8 cellular contexts compared by ENCODE assay signal in the genomic region with DNA sequence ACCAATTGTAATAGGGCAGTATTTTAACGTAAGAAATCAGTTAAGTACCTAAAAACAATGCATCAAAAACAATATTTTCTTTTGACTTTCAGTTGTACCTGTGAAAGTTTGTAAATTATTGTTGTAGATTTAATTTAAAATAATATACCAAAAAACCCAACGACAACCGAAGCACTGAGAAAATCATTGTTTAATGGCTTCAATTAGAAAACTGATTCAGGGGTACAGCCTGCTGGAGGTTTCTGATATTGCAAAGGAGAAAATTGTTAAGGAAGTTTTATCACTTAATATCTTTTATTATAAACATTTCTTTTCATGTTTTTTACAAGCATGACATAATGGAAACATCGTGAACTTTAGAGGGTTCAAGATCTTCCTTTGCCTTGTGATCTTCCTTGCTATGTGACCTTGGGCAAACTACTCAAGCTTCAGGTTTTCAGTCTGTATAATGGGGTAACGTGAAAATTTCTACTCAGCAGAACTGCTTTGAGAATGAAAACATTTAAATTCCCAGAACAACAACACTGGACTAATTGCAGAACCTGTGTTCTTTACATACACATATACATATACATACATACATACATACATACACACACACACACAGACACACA.
DNase-seq lines count a peak whose midpoint lies in the region; ATAC-seq and TF ChIP-seq lines count a peak whose summit lies in the region.

No MANE protein-coding gene starts in this region.

- H3K9ac ChIP-seq in KMS-11 = no peak overlapping the region

- no peak overlapping the region for H3K4me3 ChIP-seq in KMS-11 (IDR thresholded peaks at IDR 0.05; ENCODE audit: insufficient read depth, low read depth, low read length)

- no peaks in the 10 kb centered on the region for H3K9me3 ChIP-seq in CD4-positive, alpha-beta T cell (ENCODE audit: control insufficient read depth, low read length)

- no peak overlapping the region for H3K27ac ChIP-seq in CD4-positive, alpha-beta T cell (ENCODE audit: low read depth, low read length)
- no peak overlapping the region for H3K27ac ChIP-seq in KMS-11

- no peaks in the 10 kb centered on the region for H3K36me3 ChIP-seq in KMS-11 (ENCODE audit: insufficient read depth)

- no peaks in the 10 kb centered on the region for H4K20me1 ChIP-seq in KMS-11 (ENCODE audit: insufficient read depth)

- H3K4me2 ChIP-seq in KMS-11 = no peak overlapping the region

- CTCF ChIA-PET in CD4-positive, alpha-beta T cell (lab: Charles Lee) = interaction anchor here (0.6 to 0.9 kb wide), 2 partner anchors 65 to 716 kb away, joined by 3 read pairs; no protein-coding TSS in a partner anchor

- intact Hi-C loops in CD4-positive, alpha-beta T cell (cut with DNase I, micrococcal nuclease) = loop anchor here (1.0 to 10.0 kb wide), 4 partner anchors 167 to 715 kb away; a partner anchor contains a TSS

- no peak overlapping the region for H2AFZ ChIP-seq in KMS-11 (ENCODE audit: low read depth)

- no peak overlapping the region for H3K27ac Mint-ChIP-seq in CD4-positive, alpha-beta T cell
- H3K27ac Mint-ChIP-seq in nephron progenitor cell = no peak overlapping the region

- no peak overlapping the region for H3K4me3 Mint-ChIP-seq in CD4-positive, alpha-beta T cell
- no peak overlapping the region for H3K4me3 Mint-ChIP-seq in nephron progenitor cell

- H3K79me2 ChIP-seq in KMS-11 (ENCODE audit: insufficient read depth, low read depth) = no peaks in the 10 kb centered on the region

- H3K9me3 Mint-ChIP-seq in CD4-positive, alpha-beta T cell = no peaks in the 10 kb centered on the region
- H3K9me3 Mint-ChIP-seq in nephron progenitor cell = no peaks in the 10 kb centered on the region

- POLR2A ChIA-PET in CD4-positive, alpha-beta T cell (lab: Charles Lee) = no interaction called here

- no peaks in the 10 kb centered on the region for H3K36me3 Mint-ChIP-seq in CD4-positive, alpha-beta T cell (ENCODE audit: low read depth)
- no peaks in the 10 kb centered on the region for H3K36me3 Mint-ChIP-seq in nephron progenitor cell (ENCODE audit: low read depth)

- H3K27me3 Mint-ChIP-seq in CD4-positive, alpha-beta T cell = no peaks in the 10 kb centered on the region
- H3K27me3 Mint-ChIP-seq in nephron progenitor cell (ENCODE audit: low read depth, poor library complexity) = no peaks in the 10 kb centered on the region

- H3K4me1 Mint-ChIP-seq in CD4-positive, alpha-beta T cell (ENCODE audit: low read depth) = no peaks in the 10 kb centered on the region
- peaks cover 29% of the 10 kb centered on the region for H3K4me1 Mint-ChIP-seq in nephron progenitor cell

- DNase-seq in CD4-positive, alpha-beta T cell = no peak
- peak; percentile 33 for DNase-seq in cerebellum (ENCODE audit: low spot score)
- no peak for DNase-seq in nephron progenitor cell
- no peak for DNase-seq in NCI-H345 (lab: John Stamatoyannopoulos, UW)
- no peak for DNase-seq in SW480 (ENCODE audit: low spot score)

- H3K4me1 ChIP-seq in KMS-11 (ENCODE audit: low read depth, poor library complexity, severe bottlenecking) = peaks cover 6% of the 10 kb centered on the region

- no peak for ATAC-seq in CD4-positive, alpha-beta T cell (ENCODE audit: poor library complexity)
- ATAC-seq in HG03135 (IDR thresholded peaks at IDR 0.05; ENCODE audit: unreplicated experiment) = no peak
- ATAC-seq in GM21390 (IDR thresholded peaks at IDR 0.05; ENCODE audit: unreplicated experiment) = no peak

- H3K27me3 ChIP-seq in CD4-positive, alpha-beta T cell (ENCODE audit: control insufficient read depth, insufficient read depth, low read length) = no peaks in the 10 kb centered on the region
- no peaks in the 10 kb centered on the region for H3K27me3 ChIP-seq in KMS-11 (ENCODE audit: insufficient read depth, low read depth)

- TF ChIP-seq CTCF in CD4-positive, alpha-beta T cell (IDR thresholded peaks at IDR 0.05) = peak; percentile 55
- TF ChIP-seq CTCF in KMS-11 (conservative IDR thresholded peaks at IDR 0.05; ENCODE audit: low read depth, low read length) (peak; percentile 41; the same call in 1 of the 2 replicates), nephron progenitor cell (IDR thresholded peaks at IDR 0.05) (peak; percentile 44)
